Comparison of ENCODE assay signal across 8 cellular contexts in the genomic region with DNA sequence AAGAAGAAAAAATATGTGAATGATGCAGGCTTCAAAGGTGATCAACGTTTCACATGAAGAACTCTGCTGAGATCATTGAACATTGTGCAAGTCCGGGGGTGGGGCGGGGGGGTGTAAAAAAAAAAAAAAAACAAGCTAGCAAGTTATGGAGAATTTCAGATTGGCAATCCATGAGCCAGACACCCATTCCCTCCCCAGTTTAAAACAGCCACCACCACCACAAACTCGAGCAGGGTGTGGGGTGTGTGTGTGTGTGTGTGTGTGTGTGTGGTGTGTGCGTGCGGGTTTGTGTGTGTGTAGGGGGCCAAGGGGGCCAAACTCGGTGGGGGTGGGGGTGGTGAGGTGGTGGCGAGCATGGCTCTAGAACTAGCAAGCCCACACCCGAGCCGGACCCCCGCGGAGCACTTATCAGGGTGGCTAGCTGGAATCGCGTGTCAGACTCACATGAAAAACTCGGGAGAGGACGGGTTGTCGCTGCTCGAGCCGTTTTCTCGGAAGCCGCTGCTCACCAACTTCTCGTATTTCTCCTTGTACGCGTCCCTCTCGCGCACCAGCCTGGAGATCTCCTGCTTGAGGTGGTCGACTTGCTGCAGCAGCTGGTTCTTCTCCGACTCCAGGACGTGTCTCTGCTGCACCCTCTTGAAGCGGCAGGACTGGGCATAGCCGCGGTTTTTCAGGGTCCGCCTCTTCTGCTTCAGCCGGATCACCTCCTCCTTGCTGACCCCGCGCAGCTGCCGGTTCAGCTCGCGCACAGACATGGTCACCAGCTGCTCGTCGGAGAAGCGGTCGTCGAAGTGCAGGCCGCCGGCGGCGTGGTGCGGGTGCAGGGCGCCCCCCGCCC. TPM values are rescaled to one million over a fixed set of nuclear protein-coding genes. Genes with fewer than 3 reads are reported as not detected.
DNase-seq lines count a peak whose midpoint lies in the region; TF ChIP-seq lines count a peak whose summit lies in the region.

No MANE protein-coding gene starts in this region.

- no peak overlapping the region for H2AFZ ChIP-seq in OCI-LY7 (ENCODE audit: low read length)

- peaks cover 6 to 29% (median 21%) of the 10 kb centered on the region in 3 donors for H3K27me3 Mint-ChIP-seq in immature natural killer cell (ENCODE audit: low read depth in 3 of 3)

- peaks cover under 1 to 4% (median 3%) of the 10 kb centered on the region in 3 donors for H3K36me3 Mint-ChIP-seq in immature natural killer cell

- H3K4me3 ChIP-seq in breast epithelium, result peak overlapping the region; percentile 68 to 89 (median 79)
- peak overlapping the region; percentile 40 for H3K4me3 ChIP-seq in skeletal muscle cell (ENCODE audit: low read depth, low read length)
- no peak overlapping the region for H3K4me3 ChIP-seq in OCI-LY7 (ENCODE audit: low read depth, low read length, poor library complexity, severe bottlenecking)

- H3K4me1 ChIP-seq in breast epithelium (no peaks in the 10 kb centered on the region), OCI-LY7 (ENCODE audit: insufficient read depth, low read length, poor library complexity, severe bottlenecking) (peaks cover 7% of the 10 kb centered on the region)

- H3K27ac Mint-ChIP-seq in immature natural killer cell, result peak overlapping the region; percentile 80 to 93 (median 86)

- CTCF ChIA-PET in OCI-LY7 (lab: Charles Lee; ENCODE audit: unreplicated experiment), result interaction anchor here (0.6 kb wide), 1 partner anchor 12 kb away, joined by 3 read pairs; no protein-coding TSS in a partner anchor

- no peak overlapping the region for H3K4me2 ChIP-seq in OCI-LY7 (ENCODE audit: low read length)

- H3K9me3 ChIP-seq in breast epithelium (no peaks in the 10 kb centered on the region), OCI-LY7 (ENCODE audit: low read length) (no peaks in the 10 kb centered on the region)

- H3K36me3 ChIP-seq in breast epithelium, result no peaks in the 10 kb centered on the region
- H3K36me3 ChIP-seq in OCI-LY7 (ENCODE audit: insufficient read depth, low read length), result no peaks in the 10 kb centered on the region

- peak overlapping the region; percentile 79 to 98 for H3K27ac ChIP-seq in breast epithelium
- H3K27ac ChIP-seq in OCI-LY7 (ENCODE audit: low read depth, low read length, poor library complexity, severe bottlenecking), result no peak overlapping the region

- DNase-seq in NCI-H1436 (lab: John Stamatoyannopoulos, UW), result peak; percentile 62
- DNase-seq in NCI-H1436 treated with DMSO at 0.1 percent for 48 hours (lab: John Stamatoyannopoulos, UW), result no peak
- peak; percentile 69 for DNase-seq in SW480 (ENCODE audit: low spot score)
- DNase-seq in breast epithelium (ENCODE audit: low spot score in 2 of 2), result peak; percentile 58 to 68
- DNase-seq in immature natural killer cell, result peak; percentile 56 to 65 (median 62)
- peak; percentile 13 for DNase-seq in skeletal muscle cell (ENCODE audit: low read depth)
- no peak for DNase-seq in SIG-M5 (lab: John Stamatoyannopoulos, UW)
- no peak for DNase-seq in OCI-LY7 (ENCODE audit: low spot score)

- TF ChIP-seq POLR2A in breast epithelium (IDR thresholded peaks at IDR 0.05), result no peak

- H3K79me2 ChIP-seq in OCI-LY7 (ENCODE audit: insufficient read depth, low read depth, low read length), result no peaks in the 10 kb centered on the region

- peaks cover 52 to 59% of the 10 kb centered on the region in 2 donors for H3K4me1 Mint-ChIP-seq in immature natural killer cell

- intact Hi-C loops in breast epithelium (cut with DNase I; ENCODE audit: low total_unique reads), result no loop called here
- intact Hi-C loops in OCI-LY7 (cut with micrococcal nuclease; ENCODE audit: unreplicated experiment), result no loop called here

- POLR2A ChIA-PET in OCI-LY7 (lab: Charles Lee), result interaction anchor here (0.6 to 1.0 kb wide), 3 partner anchors 11 to 888 kb away, joined by 3 to 4 read pairs (median 4); no protein-coding TSS in a partner anchor

- H3K4me3 Mint-ChIP-seq in immature natural killer cell, result peak overlapping the region; percentile 91 to 97 (median 94)

- no peak for TF ChIP-seq CTCF in breast epithelium (IDR thresholded peaks at IDR 0.05)
- TF ChIP-seq CTCF in OCI-LY7 (conservative IDR thresholded peaks at IDR 0.05; ENCODE audit: low read length), result no peak

- H4K20me1 ChIP-seq in OCI-LY7 (ENCODE audit: insufficient read depth, low read length), result no peaks in the 10 kb centered on the region

- BruUV-seq in OCI-LY7 (replicated peaks; lab: Mats Ljungman, UMichigan), result no TSS peak

- no peaks in the 10 kb centered on the region for H3K27me3 ChIP-seq in breast epithelium

- no peaks in the 10 kb centered on the region for H3K9me2 ChIP-seq in OCI-LY7 (ENCODE audit: insufficient read depth, low read length)

- H3K9me3 Mint-ChIP-seq in immature natural killer cell, result no peaks in the 10 kb centered on the region

RNA-seq across cellular contexts. Expression of a gene that starts 2.0 kb away (rescaled TPM):
- total RNA-seq in breast epithelium (10 to 100 TPM; 21.8 to 66.6 (median 37.0) TPM), OCI-LY7 (2022) (not detected in 2 replicates)
- 1 to 10 TPM in 1 of 3 donors, under 1 TPM in 2; 0.93 to 1.9 (median 0.96) TPM for polyA plus RNA-seq in immature natural killer cell
- not detected in 2 replicates for total RNA-seq in OCI-LY7 (2014; rRNA removed; shearing (Covaris generic))

Comparison
In these comparisons a context has a peak if more than half of its experiments do, and no peak if none do; other contexts are left out.
1. DNase-seq: peak in NCI-H1436 (single experiment), SW480 (single experiment), breast epithelium (2 of 2), immature natural killer cell (3 of 3) and skeletal muscle cell (single experiment); none in NCI-H1436 treated with DMSO at 0.1 percent for 48 hours (single experiment), SIG-M5 (single experiment) and OCI-LY7 (single experiment).
2. RNA of a gene that starts 2.0 kb away (total RNA-seq): 21.8 to 66.6 TPM in breast epithelium; not detected in OCI-LY7; every median in the first group is over 10 times any median in the second.